9 cellular contexts compared by ENCODE assay signal in the genomic region with DNA sequence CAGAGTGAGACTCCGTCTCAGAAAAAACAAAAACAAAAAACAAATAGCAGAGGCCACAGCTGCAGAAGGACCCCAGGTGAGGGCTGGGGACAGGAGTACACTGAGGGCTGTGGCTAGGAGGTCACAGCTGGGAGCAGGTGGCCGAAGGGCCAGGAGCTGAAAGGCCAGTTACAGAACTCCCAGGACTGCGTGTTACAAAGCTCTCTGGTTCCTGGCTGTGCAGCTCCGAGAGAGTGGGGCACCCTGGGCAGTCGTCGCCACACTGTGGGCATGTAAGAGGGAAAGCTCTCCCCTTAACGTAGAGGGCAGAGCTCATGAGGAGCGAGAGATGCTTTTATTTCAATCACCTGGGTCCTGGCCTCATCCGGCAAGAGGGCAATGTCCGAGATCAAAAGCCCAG. TPM values are rescaled to one million over a fixed set of nuclear protein-coding genes. Genes with fewer than 3 reads are reported as not detected.
"Had no signal": no experiment of that assay in that cellular context is flagged by ENCODE, and none has a peak within 500 bp of the region (broad histone marks: within the 10 kb centered on the region; RNA-seq: fewer than 3 reads in every experiment).

No MANE protein-coding gene starts in this region.

- H3K4me3 Mint-ChIP-seq: IgD-negative memory B cell had no signal

- DNase-seq: IMR-90, KBM-7 had no signal

- H3K27ac ChIP-seq: HL-60, KMS-11 had no signal

- H3K27ac Mint-ChIP-seq: IgD-negative memory B cell had no signal

- H3K4me2 ChIP-seq: KMS-11 had no signal

- H3K9ac ChIP-seq: KMS-11 had no signal

- ATAC-seq: HepG2, K562 had no signal

- H3K4me3 ChIP-seq: K562 had no signal

RNA-seq across cellular contexts. Expression of a gene that starts 10.1 kb away (rescaled TPM):
- total RNA-seq: HepG2, HT-29, HT1080, IMR-90 had no signal

RNA-seq across cellular contexts. Expression of a gene that starts 33.8 kb away (rescaled TPM):
- total RNA-seq: HepG2, HT-29, HT1080, IMR-90, K562 had no signal
